In the genomic region with DNA sequence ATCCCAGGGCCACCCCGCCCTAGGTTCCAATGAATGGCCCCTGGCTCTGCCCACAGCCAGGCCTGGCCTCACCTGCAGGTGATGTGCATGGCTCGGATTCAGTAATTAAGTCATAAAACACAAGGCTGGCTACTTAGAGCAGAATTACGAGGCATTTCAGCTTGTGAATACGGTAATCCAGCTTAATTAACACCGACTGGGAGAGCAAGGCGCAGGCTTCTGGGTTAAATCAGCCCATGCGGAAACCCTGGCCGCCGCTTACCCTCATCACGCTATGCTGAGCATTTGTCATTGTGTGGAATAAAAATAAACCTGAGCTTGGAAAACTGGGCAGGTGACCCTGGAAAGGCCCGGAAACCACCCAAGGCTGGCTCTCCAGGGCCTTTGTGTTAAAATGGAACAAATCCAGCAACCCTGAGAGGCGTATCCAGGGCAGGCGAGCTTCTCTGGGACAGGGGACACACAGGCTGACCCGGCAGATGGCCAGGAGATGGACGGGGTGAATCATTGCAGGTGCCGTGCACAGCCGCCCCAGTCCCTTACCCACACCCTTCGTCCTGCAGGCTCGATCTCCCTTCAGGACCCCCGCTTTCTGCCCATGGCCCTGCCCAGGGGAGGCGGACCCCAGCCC, we compare ENCODE assay signal across 34 cellular contexts.
DNase-seq lines count a peak whose midpoint lies in the region; ATAC-seq, FAIRE-seq and TF ChIP-seq lines count a peak whose summit lies in the region.
"Had no signal": no experiment of that assay in that cellular context is flagged by ENCODE, and none has a peak within 500 bp of the region (broad histone marks: within the 10 kb centered on the region; RNA-seq: fewer than 3 reads in every experiment).

No MANE protein-coding gene starts in this region.

- H3K4me1 ChIP-seq in HepG2 (ENCODE audit: insufficient read depth, low read length) (peaks cover 47% of the 10 kb centered on the region), right lobe of liver (no peaks in the 10 kb centered on the region), mucosa of rectum (ENCODE audit: control insufficient read depth in 2 of 2, insufficient read depth in 2 of 2, low read length in 2 of 2) (peaks cover 9 to 19% of the 10 kb centered on the region in 2 donors), transverse colon (peaks cover 0 to 9% (median 4%) of the 10 kb centered on the region in 4 donors)
- H3K4me1 ChIP-seq: BE2C, esophagus muscularis mucosa, HAP-1, psoas muscle, upper lobe of left lung had no signal

- peaks cover 8% of the 10 kb centered on the region for H3K27me3 Mint-ChIP-seq in chondrocyte (ENCODE audit: low read depth)
- H3K27me3 Mint-ChIP-seq: activated CD8-positive, alpha-beta memory T cell treated with anti-CD3 and anti-CD28 coated beads, Interleukin-2, amount 10 ng/mL, durations not matched to agents 7 days and 5 days; activated naive CD8-positive, alpha-beta T cell treated with anti-CD3 and anti-CD28 coated beads, Interleukin-2, amount 10 ng/mL, durations not matched to agents 7 days and 5 days; naive B cell had no signal

- no peak overlapping the region for H3K4me2 ChIP-seq in HepG2 (ENCODE audit: low read depth, low read length)
- H3K4me2 ChIP-seq: SK-N-SH had no signal

- in situ Hi-C loops in HepG2 (cut with HindIII; ENCODE audit: extremely low pct_ligation_motif_present, low pct_unique_long_range_greater_than_20kb) (no loop called here), transverse colon (cut with MboI; ENCODE audit: low pct_ligation_motif_present in 1 of 4, low pct_unique_long_range_greater_than_20kb in 1 of 4, low sequenced_read_pairs in 3 of 4) (no loop called here)

- H3K36me3 ChIP-seq in HepG2 (replicated peaks in 1 of 2; ENCODE audit: control insufficient read depth in 1 of 2, insufficient read depth in 2 of 2, low read length in 2 of 2) (no peaks in the 10 kb centered on the region), right lobe of liver (no peaks in the 10 kb centered on the region), mucosa of rectum (ENCODE audit: control insufficient read depth in 2 of 2, insufficient read depth in 2 of 2, low read length in 2 of 2) (no peaks in the 10 kb centered on the region), transverse colon (no peaks in the 10 kb centered on the region)
- H3K36me3 ChIP-seq: BE2C, esophagus muscularis mucosa, HAP-1, upper lobe of left lung had no signal

- H3K27ac ChIP-seq in HepG2 (ENCODE audit: extremely low read length, insufficient read depth, low read length) (no peak overlapping the region), right lobe of liver (no peak overlapping the region), mucosa of rectum (ENCODE audit: low read depth in 2 of 2, low read length in 2 of 2) (peak overlapping the region; percentile 71 to 74), transverse colon (peak overlapping the region; percentile 41 to 77 (median 66))
- H3K27ac ChIP-seq: esophagus muscularis mucosa, psoas muscle, upper lobe of left lung had no signal

- peaks cover 4% of the 10 kb centered on the region; the same call in 1 of the 2 replicates for H4K20me1 ChIP-seq in HepG2 (ENCODE audit: insufficient read depth, low read length)

- FAIRE-seq in HepG2 (lab: Jason Lieb, UNC), result no peak
- FAIRE-seq: astrocyte, endometrium, GM12878 had no signal

- TF ChIP-seq RAD21 in HepG2 (CRISPR knock-in tag; IDR thresholded peaks at IDR 0.05), result no peak

- no peak overlapping the region for H3K4me3 ChIP-seq in HepG2 (replicated peaks in 1 of 3; ENCODE audit: insufficient read depth in 1 of 3, low read depth in 2 of 3, low read length in 3 of 3)
- H3K4me3 ChIP-seq in right lobe of liver, result no peak overlapping the region
- H3K4me3 ChIP-seq in mucosa of rectum (ENCODE audit: low read length in 2 of 2), result peak overlapping the region in 1 of 2 donors; percentile 7
- no peak overlapping the region for H3K4me3 ChIP-seq in transverse colon
- H3K4me3 ChIP-seq: esophagus muscularis mucosa, GM12878, HAP-1, psoas muscle, upper lobe of left lung had no signal

- BruUV-seq in HepG2 (replicated peaks; lab: Mats Ljungman, UMichigan), result no TSS peak

- DNase-seq in HepG2 (ENCODE audit: low spot score) (no peak), right lobe of liver (no peak), astrocyte of the hippocampus (ENCODE audit: low read depth, low spot score) (peak; percentile 27), transverse colon (peak; percentile 67), anterior cingulate cortex (lab: John Stamatoyannopoulos, UW) (no peak), chondrocyte (ENCODE audit: low spot score) (no peak)
- DNase-seq: activated CD4-positive, alpha-beta T cell treated with anti-CD3 and anti-CD28 coated beads, Interleukin-2, amount 50 U/mL, for 4 hours; activated CD8-positive, alpha-beta memory T cell treated with anti-CD3 and anti-CD28 coated beads, Interleukin-2, amount 10 ng/mL, durations not matched to agents 7 days and 5 days; activated gamma-delta T cell; activated naive CD8-positive, alpha-beta T cell treated with anti-CD3 and anti-CD28 coated beads, Interleukin-2, amount 10 ng/mL, durations not matched to agents 7 days and 5 days; activated T-cell treated with anti-CD3 and anti-CD28 coated beads, Interleukin-2, amount 50 U/mL, for 4 hours; BE2C; CD8-positive, alpha-beta T cell; central memory CD4-positive, alpha-beta T cell; EL; foreskin fibroblast; head of caudate nucleus; IMR-90; islet precursor cell; naive B cell; NCI-H1694 treated with DMSO at 0.1 percent for 48 hours; NCI-H2227 treated with DMSO at 0.1 percent for 48 hours; PC-3; psoas muscle; SK-N-SH; upper lobe of left lung had no signal

- TF ChIP-seq EP300 in HepG2 (IDR thresholded peaks at IDR 0.05; ENCODE audit: low read depth in 2 of 2, low read length in 2 of 2) (no peak), HepG2 (CRISPR knock-in tag; IDR thresholded peaks at IDR 0.05; ENCODE audit: borderline replicate concordance) (no peak), transverse colon (IDR thresholded peaks at IDR 0.05; ENCODE audit: low read depth) (no peak)

- ATAC-seq in HepG2 (no peak), right lobe of liver (no peak), GM18867 (IDR thresholded peaks at IDR 0.05; ENCODE audit: unreplicated experiment) (no peak)
- ATAC-seq: activated CD8-positive, alpha-beta memory T cell treated with anti-CD3 and anti-CD28 coated beads, Interleukin-2, amount 10 ng/mL, durations not matched to agents 7 days and 5 days; activated T-cell treated with anti-CD3 and anti-CD28 coated beads, Interleukin-2, amount 50 U/mL, for 4 hours; CD8-positive, alpha-beta T cell; GM12878; PC-3; psoas muscle; stimulated activated effector memory CD8-positive, alpha-beta T cell treated with anti-CD3 and anti-CD28 coated beads, Interleukin-12 subunit alpha, Interleukin-12 subunit beta, amount 100 ng/mL, for 72 hours had no signal

- no peaks in the 10 kb centered on the region for H3K9me3 Mint-ChIP-seq in chondrocyte (ENCODE audit: low read depth)
- H3K9me3 Mint-ChIP-seq: activated T-cell treated with anti-CD3 and anti-CD28 coated beads, Interleukin-2, amount 50 U/mL, for 4 hours; CD8-positive, alpha-beta T cell; stimulated activated effector memory CD8-positive, alpha-beta T cell treated with anti-CD3 and anti-CD28 coated beads, Interleukin-12 subunit alpha, Interleukin-12 subunit beta, amount 100 ng/mL, for 72 hours had no signal

- H3K27ac Mint-ChIP-seq in chondrocyte (ENCODE audit: unreplicated experiment), result no peak overlapping the region
- H3K27ac Mint-ChIP-seq: activated CD8-positive, alpha-beta memory T cell treated with anti-CD3 and anti-CD28 coated beads, Interleukin-2, amount 10 ng/mL, durations not matched to agents 7 days and 5 days; activated naive CD8-positive, alpha-beta T cell treated with anti-CD3 and anti-CD28 coated beads, Interleukin-2, amount 10 ng/mL, durations not matched to agents 7 days and 5 days; CD8-positive, alpha-beta T cell; naive B cell; stimulated activated effector memory CD8-positive, alpha-beta T cell treated with anti-CD3 and anti-CD28 coated beads, Interleukin-12 subunit alpha, Interleukin-12 subunit beta, amount 100 ng/mL, for 72 hours had no signal

- no peak overlapping the region for H2AFZ ChIP-seq in HepG2 (ENCODE audit: low read length)

- intact Hi-C loops in HepG2 (cut with micrococcal nuclease; ENCODE audit: unreplicated experiment), result no loop called here
- intact Hi-C loops in right lobe of liver (cut with DNase I), result no loop called here
- intact Hi-C loops in transverse colon (cut with DNase I; ENCODE audit: low total_unique reads), result no loop called here

- TF ChIP-seq CTCF in HepG2 (CRISPR knock-in tag; IDR thresholded peaks at IDR 0.05) (no peak), right lobe of liver (IDR thresholded peaks at IDR 0.05) (no peak), transverse colon (IDR thresholded peaks at IDR 0.05) (peak in 1 of 5 experiments; percentile 13), chondrocyte (IDR thresholded peaks at IDR 0.05) (no peak)

- H3K9ac ChIP-seq in HepG2 (ENCODE audit: insufficient read depth, low read depth, low read length) (no peak overlapping the region), mucosa of rectum (ENCODE audit: low read depth in 1 of 2, low read length in 2 of 2) (peak overlapping the region; percentile 6 to 61)
- H3K9ac ChIP-seq: SK-N-SH had no signal

- POLR2A ChIA-PET in HepG2 (lab: Yijun Ruan, JAX), result no interaction called here

- TF ChIP-seq POLR2A in HepG2 (IDR thresholded peaks at IDR 0.05; ENCODE audit: insufficient read depth in 1 of 2, low read depth in 2 of 2, low read length in 2 of 2) (no peak), right lobe of liver (IDR thresholded peaks at IDR 0.05) (no peak), transverse colon (IDR thresholded peaks at IDR 0.05) (no peak)

- H3K36me3 Mint-ChIP-seq in chondrocyte (ENCODE audit: low read depth), result no peaks in the 10 kb centered on the region
- H3K36me3 Mint-ChIP-seq: activated CD8-positive, alpha-beta memory T cell treated with anti-CD3 and anti-CD28 coated beads, Interleukin-2, amount 10 ng/mL, durations not matched to agents 7 days and 5 days; activated naive CD8-positive, alpha-beta T cell treated with anti-CD3 and anti-CD28 coated beads, Interleukin-2, amount 10 ng/mL, durations not matched to agents 7 days and 5 days; CD8-positive, alpha-beta T cell; naive B cell; stimulated activated effector memory CD8-positive, alpha-beta T cell treated with anti-CD3 and anti-CD28 coated beads, Interleukin-12 subunit alpha, Interleukin-12 subunit beta, amount 100 ng/mL, for 72 hours had no signal

- H3K27me3 ChIP-seq in HepG2 (ENCODE audit: control insufficient read depth in 1 of 2, insufficient read depth in 2 of 2, low read length in 2 of 2) (no peaks in the 10 kb centered on the region), right lobe of liver (no peaks in the 10 kb centered on the region), mucosa of rectum (ENCODE audit: control insufficient read depth in 2 of 2, insufficient read depth in 2 of 2, low read length in 2 of 2) (no peaks in the 10 kb centered on the region), transverse colon (no peaks in the 10 kb centered on the region)
- H3K27me3 ChIP-seq: BE2C, upper lobe of left lung had no signal

- 95% methylated on average over 18 of the region's 21 CpGs for WGBS in HepG2 (ENCODE audit: low lambda C conversion rate)
- 87% methylated on average over 7 of the region's 21 CpGs for whole genome bisulfite sequencing in right lobe of liver (ENCODE audit: insufficient coverage, low coverage, low lambda C conversion rate, missing lambda C conversion rate)
- WGBS in transverse colon (ENCODE audit: low coverage in 1 of 2), 2 donors, result 0 to 57% methylated on average over 2 to 21 of the region's 21 CpGs

- no peaks in the 10 kb centered on the region for H3K79me2 ChIP-seq in HepG2 (ENCODE audit: insufficient read depth, low read length)

- no peak overlapping the region for H3K4me3 Mint-ChIP-seq in chondrocyte (ENCODE audit: unreplicated experiment)
- H3K4me3 Mint-ChIP-seq: activated CD8-positive, alpha-beta memory T cell treated with anti-CD3 and anti-CD28 coated beads, Interleukin-2, amount 10 ng/mL, durations not matched to agents 7 days and 5 days; activated naive CD8-positive, alpha-beta T cell treated with anti-CD3 and anti-CD28 coated beads, Interleukin-2, amount 10 ng/mL, durations not matched to agents 7 days and 5 days; activated T-cell treated with anti-CD3 and anti-CD28 coated beads, Interleukin-2, amount 50 U/mL, for 4 hours; CD8-positive, alpha-beta T cell; naive B cell; stimulated activated effector memory CD8-positive, alpha-beta T cell treated with anti-CD3 and anti-CD28 coated beads, Interleukin-12 subunit alpha, Interleukin-12 subunit beta, amount 100 ng/mL, for 72 hours had no signal

- no peaks in the 10 kb centered on the region for H3K4me1 Mint-ChIP-seq in chondrocyte (ENCODE audit: low read depth)
- H3K4me1 Mint-ChIP-seq: activated CD8-positive, alpha-beta memory T cell treated with anti-CD3 and anti-CD28 coated beads, Interleukin-2, amount 10 ng/mL, durations not matched to agents 7 days and 5 days; activated naive CD8-positive, alpha-beta T cell treated with anti-CD3 and anti-CD28 coated beads, Interleukin-2, amount 10 ng/mL, durations not matched to agents 7 days and 5 days; naive B cell; stimulated activated effector memory CD8-positive, alpha-beta T cell treated with anti-CD3 and anti-CD28 coated beads, Interleukin-12 subunit alpha, Interleukin-12 subunit beta, amount 100 ng/mL, for 72 hours had no signal

- no peaks in the 10 kb centered on the region; the same call in 1 of the 2 replicates for H3K9me3 ChIP-seq in HepG2 (ENCODE audit: low read length)
- H3K9me3 ChIP-seq in right lobe of liver, result no peaks in the 10 kb centered on the region
- no peaks in the 10 kb centered on the region for H3K9me3 ChIP-seq in mucosa of rectum (ENCODE audit: control insufficient read depth in 2 of 2, low read length in 2 of 2)
- H3K9me3 ChIP-seq in transverse colon, result peaks cover 5 to 12% of the 10 kb centered on the region in 2 donors
- H3K9me3 ChIP-seq: HAP-1, psoas muscle, SK-N-SH had no signal

- CTCF ChIA-PET in HepG2 (lab: Yijun Ruan, JAX; ENCODE audit: low intra/inter-chr PET ratio, low total read pairs), result no interaction called here

Comparison
In these comparisons a context has a peak if more than half of its experiments do, and no peak if none do; other contexts are left out.
1. DNase-seq: peak in astrocyte of the hippocampus (single experiment) and transverse colon (single experiment); none in HepG2 (single experiment), right lobe of liver (0 of 3), anterior cingulate cortex (0 of 58) and chondrocyte (single experiment).
2. H3K27ac ChIP-seq: peak in mucosa of rectum (2 of 2) and transverse colon (4 of 4); none in HepG2 (single experiment) and right lobe of liver (0 of 3).